Comparison of ENCODE assay signal across 8 cellular contexts in the genomic region with DNA sequence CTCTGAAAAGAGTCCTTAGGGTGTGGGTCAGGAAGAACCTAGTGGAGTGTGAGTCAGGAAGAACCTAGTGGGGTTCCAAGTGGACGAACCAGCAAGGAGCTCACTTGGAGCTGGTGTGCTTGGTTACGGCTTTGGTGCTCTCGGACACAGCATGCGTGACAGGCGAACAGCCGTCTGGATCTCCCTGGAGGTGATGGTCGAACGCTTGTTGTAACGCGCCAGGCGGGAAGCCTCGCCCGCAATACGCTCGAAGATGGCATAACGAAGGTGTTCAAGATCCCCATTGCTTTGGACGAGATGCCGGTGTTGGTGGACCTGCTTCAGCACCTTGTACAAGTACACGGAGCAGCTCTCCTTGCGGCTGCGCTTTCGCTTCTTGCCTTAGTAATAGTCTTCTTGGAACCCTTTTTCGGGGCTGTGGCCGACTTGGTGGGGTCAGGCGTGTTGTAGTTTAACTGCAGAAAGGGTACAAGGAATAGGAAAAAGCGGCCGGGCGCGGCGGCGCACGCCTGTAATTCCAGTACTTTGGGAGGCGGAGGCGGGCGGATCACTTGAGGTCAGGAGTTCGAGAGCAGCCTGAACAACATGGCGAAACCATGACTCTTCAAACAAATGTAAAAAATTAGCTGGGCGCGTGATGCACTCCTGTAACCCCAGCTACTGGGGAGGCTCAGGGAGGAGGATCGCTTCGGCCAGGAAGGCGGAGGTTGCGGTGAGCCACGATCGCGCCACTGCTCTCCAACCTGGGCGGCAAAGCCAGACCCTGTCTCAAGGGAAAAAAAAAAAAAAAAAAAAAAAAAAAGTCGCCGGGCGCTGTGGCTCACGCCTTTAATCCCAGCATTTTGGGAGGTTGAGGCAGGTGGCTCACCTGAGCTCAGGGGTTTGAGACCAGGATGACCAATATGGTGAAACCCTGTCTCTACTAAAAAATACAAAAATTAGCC. TPM values are rescaled to one million over a fixed set of nuclear protein-coding genes. Genes with fewer than 3 reads are reported as not detected.
DNase-seq lines count a peak whose midpoint lies in the region; ATAC-seq and TF ChIP-seq lines count a peak whose summit lies in the region.

No MANE protein-coding gene starts in this region.

- whole genome bisulfite sequencing in lower leg skin, 2 donors: 10 to 16% methylated on average over 51 of the region's 51 CpGs
- WGBS in thyroid gland, 2 donors: 7 to 24% methylated on average over 50 of the region's 51 CpGs

- peak overlapping the region; percentile 54 for H3K9ac ChIP-seq in HUES48 (ENCODE audit: low read depth, low read length)

- intact Hi-C loops in lower leg skin (cut with DNase I; ENCODE audit: low total_unique reads): no loop called here
- intact Hi-C loops in thyroid gland (cut with DNase I): no loop called here

- H3K27ac ChIP-seq in HUES48 (ENCODE audit: low read depth, low read length) (no peak overlapping the region), thyroid gland (peak overlapping the region in 2 of 3 donors; percentile 48 to 70)

- TF ChIP-seq CTCF in astrocyte of the cerebellum (IDR thresholded peaks at IDR 0.05; ENCODE audit: low read depth, low read length, missing control alignments): no peak
- no peak for TF ChIP-seq CTCF in lower leg skin (IDR thresholded peaks at IDR 0.05)
- TF ChIP-seq CTCF in thyroid gland (IDR thresholded peaks at IDR 0.05): no peak
- no peak for TF ChIP-seq CTCF in GM20000 (IDR thresholded peaks at IDR 0.05; ENCODE audit: extremely low read depth, missing control alignments)

- H3K36me3 ChIP-seq in HUES48 (ENCODE audit: control insufficient read depth, insufficient read depth, low read length) (no peaks in the 10 kb centered on the region), thyroid gland (no peaks in the 10 kb centered on the region)

- peak overlapping the region; percentile 68 for H3K4me3 ChIP-seq in HUES48 (ENCODE audit: low read depth, low read length)
- peak overlapping the region; percentile 57 for H3K4me3 ChIP-seq in astrocyte of the cerebellum (ENCODE audit: low read depth, low read length)
- H3K4me3 ChIP-seq in lower leg skin (ENCODE audit: low read depth, poor library complexity, severe bottlenecking): peak overlapping the region; percentile 58
- peak overlapping the region in 2 of 3 donors; percentile 56 to 59 for H3K4me3 ChIP-seq in thyroid gland (replicated peaks in 1 of 3)

- no peaks in the 10 kb centered on the region for H3K9me3 ChIP-seq in HUES48 (ENCODE audit: control insufficient read depth, insufficient read depth, low read length)
- no peaks in the 10 kb centered on the region for H3K9me3 ChIP-seq in thyroid gland

- no peaks in the 10 kb centered on the region for H3K27me3 ChIP-seq in HUES48 (ENCODE audit: control insufficient read depth, insufficient read depth, low read length)
- H3K27me3 ChIP-seq in thyroid gland: peaks cover 7% of the 10 kb centered on the region

- no peak for ATAC-seq in GM18519 (IDR thresholded peaks at IDR 0.05; ENCODE audit: low FRiP score, unreplicated experiment)

- TF ChIP-seq POLR2A in lower leg skin (IDR thresholded peaks at IDR 0.05) (no peak), thyroid gland (IDR thresholded peaks at IDR 0.05) (no peak)

- H3K4me1 ChIP-seq in HUES48 (ENCODE audit: control insufficient read depth, insufficient read depth, low read length) (peaks cover 21% of the 10 kb centered on the region), thyroid gland (peaks cover 12 to 24% of the 10 kb centered on the region in 2 donors)

- in situ Hi-C loops in astrocyte of the cerebellum (cut with HindIII; ENCODE audit: low sequenced_read_pairs): no loop called here

- DNase-seq in AG08396 (ENCODE audit: low spot score): peak; percentile 7
- DNase-seq in astrocyte of the cerebellum (ENCODE audit: low read depth): no peak
- peak in 1 of 2 donors; percentile 21 for DNase-seq in lower leg skin (ENCODE audit: low spot score in 2 of 2)
- DNase-seq in thyroid gland: peak; percentile 48 to 58
- DNase-seq in GM20000 (ENCODE audit: low spot score): no peak
- DNase-seq in NOMO-1 treated with dmso at 0.1 percent for 144 hours (lab: John Stamatoyannopoulos, UW; ENCODE audit: unreplicated experiment): no peak

RNA-seq across cellular contexts. Expression of a gene that starts 48.0 kb away (rescaled TPM):
- total RNA-seq in lower leg skin (not detected), thyroid gland (not detected)

Comparison
In these comparisons a context has a peak if more than half of its experiments do, and no peak if none do; other contexts are left out.
1. DNase-seq: peak in AG08396 (single experiment) and thyroid gland (2 of 2); none in astrocyte of the cerebellum (single experiment), GM20000 (single experiment) and NOMO-1 treated with dmso at 0.1 percent for 144 hours (single experiment).
2. Peak in every context shown above with its lines, with median percentiles within 50 percentile points of each other: H3K4me3 ChIP-seq.